1 cellular context compared by ENCODE assay signal in genomic region chr11:89249196-89249595, GRCh38.
TF ChIP-seq lines count a peak whose summit lies in the region.

No MANE protein-coding gene starts in this region.

TF ChIP-seq in GM23338, 12 proteins besides CTCF, POLR2A, EP300 and RAD21 (continued from another document):
- TF ChIP-seq, protein P1, sequence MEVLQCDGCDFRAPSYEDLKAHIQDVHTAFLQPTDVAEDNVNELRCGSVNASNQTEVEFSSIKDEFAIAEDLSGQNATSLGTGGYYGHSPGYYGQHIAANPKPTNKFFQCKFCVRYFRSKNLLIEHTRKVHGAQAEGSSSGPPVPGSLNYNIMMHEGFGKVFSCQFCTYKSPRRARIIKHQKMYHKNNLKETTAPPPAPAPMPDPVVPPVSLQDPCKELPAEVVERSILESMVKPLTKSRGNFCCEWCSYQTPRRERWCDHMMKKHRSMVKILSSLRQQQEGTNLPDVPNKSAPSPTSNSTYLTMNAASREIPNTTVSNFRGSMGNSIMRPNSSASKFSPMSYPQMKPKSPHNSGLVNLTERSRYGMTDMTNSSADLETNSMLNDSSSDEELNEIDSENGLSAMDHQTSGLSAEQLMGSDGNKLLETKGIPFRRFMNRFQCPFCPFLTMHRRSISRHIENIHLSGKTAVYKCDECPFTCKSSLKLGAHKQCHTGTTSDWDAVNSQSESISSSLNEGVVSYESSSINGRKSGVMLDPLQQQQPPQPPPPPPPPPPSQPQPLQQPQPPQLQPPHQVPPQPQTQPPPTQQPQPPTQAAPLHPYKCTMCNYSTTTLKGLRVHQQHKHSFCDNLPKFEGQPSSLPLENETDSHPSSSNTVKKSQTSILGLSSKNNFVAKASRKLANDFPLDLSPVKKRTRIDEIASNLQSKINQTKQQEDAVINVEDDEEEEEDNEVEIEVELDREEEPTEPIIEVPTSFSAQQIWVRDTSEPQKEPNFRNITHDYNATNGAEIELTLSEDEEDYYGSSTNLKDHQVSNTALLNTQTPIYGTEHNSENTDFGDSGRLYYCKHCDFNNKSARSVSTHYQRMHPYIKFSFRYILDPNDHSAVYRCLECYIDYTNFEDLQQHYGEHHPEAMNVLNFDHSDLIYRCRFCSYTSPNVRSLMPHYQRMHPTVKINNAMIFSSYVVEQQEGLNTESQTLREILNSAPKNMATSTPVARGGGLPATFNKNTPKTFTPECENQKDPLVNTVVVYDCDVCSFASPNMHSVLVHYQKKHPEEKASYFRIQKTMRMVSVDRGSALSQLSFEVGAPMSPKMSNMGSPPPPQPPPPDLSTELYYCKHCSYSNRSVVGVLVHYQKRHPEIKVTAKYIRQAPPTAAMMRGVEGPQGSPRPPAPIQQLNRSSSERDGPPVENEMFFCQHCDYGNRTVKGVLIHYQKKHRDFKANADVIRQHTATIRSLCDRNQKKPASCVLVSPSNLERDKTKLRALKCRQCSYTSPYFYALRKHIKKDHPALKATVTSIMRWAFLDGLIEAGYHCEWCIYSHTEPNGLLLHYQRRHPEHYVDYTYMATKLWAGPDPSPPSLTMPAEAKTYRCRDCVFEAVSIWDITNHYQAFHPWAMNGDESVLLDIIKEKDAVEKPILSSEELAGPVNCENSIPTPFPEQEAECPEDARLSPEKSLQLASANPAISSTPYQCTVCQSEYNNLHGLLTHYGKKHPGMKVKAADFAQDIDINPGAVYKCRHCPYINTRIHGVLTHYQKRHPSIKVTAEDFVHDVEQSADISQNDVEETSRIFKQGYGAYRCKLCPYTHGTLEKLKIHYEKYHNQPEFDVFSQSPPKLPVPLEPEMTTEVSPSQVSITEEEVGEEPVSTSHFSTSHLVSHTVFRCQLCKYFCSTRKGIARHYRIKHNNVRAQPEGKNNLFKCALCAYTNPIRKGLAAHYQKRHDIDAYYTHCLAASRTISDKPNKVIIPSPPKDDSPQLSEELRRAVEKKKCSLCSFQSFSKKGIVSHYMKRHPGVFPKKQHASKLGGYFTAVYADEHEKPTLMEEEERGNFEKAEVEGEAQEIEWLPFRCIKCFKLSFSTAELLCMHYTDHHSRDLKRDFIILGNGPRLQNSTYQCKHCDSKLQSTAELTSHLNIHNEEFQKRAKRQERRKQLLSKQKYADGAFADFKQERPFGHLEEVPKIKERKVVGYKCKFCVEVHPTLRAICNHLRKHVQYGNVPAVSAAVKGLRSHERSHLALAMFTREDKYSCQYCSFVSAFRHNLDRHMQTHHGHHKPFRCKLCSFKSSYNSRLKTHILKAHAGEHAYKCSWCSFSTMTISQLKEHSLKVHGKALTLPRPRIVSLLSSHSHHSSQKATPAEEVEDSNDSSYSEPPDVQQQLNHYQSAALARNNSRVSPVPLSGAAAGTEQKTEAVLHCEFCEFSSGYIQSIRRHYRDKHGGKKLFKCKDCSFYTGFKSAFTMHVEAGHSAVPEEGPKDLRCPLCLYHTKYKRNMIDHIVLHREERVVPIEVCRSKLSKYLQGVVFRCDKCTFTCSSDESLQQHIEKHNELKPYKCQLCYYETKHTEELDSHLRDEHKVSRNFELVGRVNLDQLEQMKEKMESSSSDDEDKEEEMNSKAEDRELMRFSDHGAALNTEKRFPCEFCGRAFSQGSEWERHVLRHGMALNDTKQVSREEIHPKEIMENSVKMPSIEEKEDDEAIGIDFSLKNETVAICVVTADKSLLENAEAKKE (CRISPR knock-in tag; IDR thresholded peaks at IDR 0.05), result no peak
- no peak for TF ChIP-seq NANOG (IDR thresholded peaks at IDR 0.05; ENCODE audit: borderline replicate concordance)
